ENCODE assay signal across 15 cellular contexts in genomic region chr17:83062818-83063671, GRCh38. TPM values are rescaled to one million over a fixed set of nuclear protein-coding genes. Genes with fewer than 3 reads are reported as not detected.
A peak's percentile ranks its signal among the peaks of the same experiment; 100 is the strongest.
DNase-seq lines count a peak whose midpoint lies in the region; ATAC-seq and TF ChIP-seq lines count a peak whose summit lies in the region.
"Had no signal": no experiment of that assay in that cellular context is flagged by ENCODE, and none has a peak within 500 bp of the region (broad histone marks: within the 10 kb centered on the region; RNA-seq: fewer than 3 reads in every experiment).

No MANE protein-coding gene starts in this region.

- peaks cover 3% of the 10 kb centered on the region for H3K4me1 Mint-ChIP-seq in activated T-cell treated with anti-CD3 and anti-CD28 coated beads, Interleukin-2, amount 50 U/mL, for 4 hours (ENCODE audit: low read depth)

- H3K4me2 ChIP-seq in mesenchymal stem cell (ENCODE audit: low read length, poor library complexity, severe bottlenecking), result no peak overlapping the region
- H3K4me2 ChIP-seq: PC-9 had no signal

- no peaks in the 10 kb centered on the region for H3K36me3 Mint-ChIP-seq in activated T-cell treated with anti-CD3 and anti-CD28 coated beads, Interleukin-2, amount 50 U/mL, for 4 hours (ENCODE audit: insufficient read depth)
- H3K36me3 Mint-ChIP-seq: naive thymus-derived CD8-positive, alpha-beta T cell had no signal

- H3K4me1 ChIP-seq in mesenchymal stem cell (ENCODE audit: control insufficient read depth, insufficient read depth, low read depth, low read length) (peaks cover 7% of the 10 kb centered on the region), thoracic aorta (ENCODE audit: control insufficient read depth in 1 of 2, low read depth in 2 of 2) (peaks cover 0 to 5% of the 10 kb centered on the region in 2 donors)

- no peak overlapping the region for H3K4ac ChIP-seq in mesenchymal stem cell (ENCODE audit: low read depth in 1 of 2, low read length in 2 of 2)

- WGBS in mesenchymal stem cell, result 90% methylated on average over 26 of the region's 30 CpGs

- H2BK12ac ChIP-seq in mesenchymal stem cell (ENCODE audit: low read length in 2 of 2), result no peak overlapping the region

- no peak overlapping the region for H3K9ac ChIP-seq in mesenchymal stem cell (ENCODE audit: low read length)

- no peak overlapping the region for H3K4me3 Mint-ChIP-seq in activated T-cell treated with anti-CD3 and anti-CD28 coated beads, Interleukin-2, amount 50 U/mL, for 4 hours
- H3K4me3 Mint-ChIP-seq: activated CD8-positive, alpha-beta T cell treated with anti-CD3 and anti-CD28 coated beads, Interleukin-2, amount 10 ng/mL, durations not matched to agents 7 days and 5 days; naive thymus-derived CD8-positive, alpha-beta T cell; T-helper 17 cell had no signal

- H2BK5ac ChIP-seq in mesenchymal stem cell (ENCODE audit: low read depth, low read length, poor library complexity, severe bottlenecking), result no peak overlapping the region

- H3K79me1 ChIP-seq in mesenchymal stem cell (replicated peaks; ENCODE audit: low read length, poor library complexity, severe bottlenecking), result no peaks in the 10 kb centered on the region

- H2AK5ac ChIP-seq in mesenchymal stem cell (ENCODE audit: low read length, severe bottlenecking), result no peak overlapping the region

- no peaks in the 10 kb centered on the region for H3K9me3 Mint-ChIP-seq in activated T-cell treated with anti-CD3 and anti-CD28 coated beads, Interleukin-2, amount 50 U/mL, for 4 hours
- H3K9me3 Mint-ChIP-seq: naive thymus-derived CD8-positive, alpha-beta T cell had no signal

- no peak overlapping the region for H3K23ac ChIP-seq in mesenchymal stem cell (ENCODE audit: low read length in 2 of 2)

- H3K27me3 Mint-ChIP-seq in activated T-cell treated with anti-CD3 and anti-CD28 coated beads, Interleukin-2, amount 50 U/mL, for 4 hours (ENCODE audit: low read depth), result no peaks in the 10 kb centered on the region
- H3K27me3 Mint-ChIP-seq: T-helper 17 cell had no signal

- peaks cover 11 to 20% of the 10 kb centered on the region in 2 experiments for H3K27me3 ChIP-seq in mesenchymal stem cell (ENCODE audit: control insufficient read depth in 1 of 2, insufficient read depth in 1 of 2, low read length in 2 of 2)
- no peaks in the 10 kb centered on the region for H3K27me3 ChIP-seq in thoracic aorta (replicated peaks; ENCODE audit: insufficient read depth)

- DNase-seq in activated effector memory CD4-positive, alpha-beta T cell treated with anti-CD3 and anti-CD28 coated beads, Interleukin-2, amount 50 U/mL, for 16 hours, result peak; percentile 50
- DNase-seq in activated effector memory CD4-positive, alpha-beta T cell treated with Interleukin-2 at 50 U/mL for 16 hours, result no peak
- DNase-seq in activated T-cell treated with anti-CD3 and anti-CD28 coated beads, Interleukin-2, amount 50 U/mL, for 4 hours, result peak; percentile 2
- DNase-seq in mesenchymal stem cell, result no peak
- DNase-seq in thoracic aorta (ENCODE audit: low spot score), result peak; percentile 1
- no peak for DNase-seq in SKM-1 treated with dmso at 0.1 percent for 144 hours (lab: John Stamatoyannopoulos, UW; ENCODE audit: unreplicated experiment)
- no peak for DNase-seq in DMS79 treated with DMSO at 0.1 percent for 48 hours (lab: John Stamatoyannopoulos, UW)
- DNase-seq: activated CD8-positive, alpha-beta T cell treated with anti-CD3 and anti-CD28 coated beads, Interleukin-2, amount 10 ng/mL, durations not matched to agents 7 days and 5 days; amniotic stem cell; foreskin melanocyte; NCI-H2227 treated with DMSO at 0.1 percent for 48 hours; PC-9 had no signal

- no peak overlapping the region for H4K8ac ChIP-seq in mesenchymal stem cell (ENCODE audit: low read length)

- H2BK120ac ChIP-seq in mesenchymal stem cell (ENCODE audit: low read depth, low read length), result no peak overlapping the region

- H3K18ac ChIP-seq in mesenchymal stem cell (ENCODE audit: low read depth in 1 of 2, low read length in 2 of 2), result no peak overlapping the region

- H3K36me3 ChIP-seq in mesenchymal stem cell (ENCODE audit: control insufficient read depth in 1 of 2, insufficient read depth in 2 of 2, low read depth in 1 of 2, low read length in 2 of 2) (no peaks in the 10 kb centered on the region), thoracic aorta (no peaks in the 10 kb centered on the region)

- H4K91ac ChIP-seq in mesenchymal stem cell (ENCODE audit: low read length), result peak overlapping the region; percentile 40

- no peak overlapping the region for H3K4me3 ChIP-seq in mesenchymal stem cell (ENCODE audit: insufficient read depth in 1 of 2, low read depth in 1 of 2, low read length in 2 of 2)
- H3K4me3 ChIP-seq in thoracic aorta, result no peak overlapping the region
- H3K4me3 ChIP-seq: PC-9 had no signal

- H3K27ac ChIP-seq in mesenchymal stem cell (ENCODE audit: low read length, poor library complexity, severe bottlenecking), result no peak overlapping the region
- no peak overlapping the region for H3K27ac ChIP-seq in thoracic aorta
- H3K27ac ChIP-seq: PC-9 had no signal

- no peak overlapping the region for H2BK15ac ChIP-seq in mesenchymal stem cell (ENCODE audit: low read depth, poor library complexity, severe bottlenecking)

- H3K9me3 ChIP-seq in mesenchymal stem cell (ENCODE audit: control insufficient read depth, low read length), result no peaks in the 10 kb centered on the region
- H3K9me3 ChIP-seq in thoracic aorta, result no peaks in the 10 kb centered on the region

- no peak overlapping the region for H2AFZ ChIP-seq in mesenchymal stem cell (ENCODE audit: low read depth, low read length)
- H2AFZ ChIP-seq: PC-9 had no signal

- TF ChIP-seq CTCF in thoracic aorta (IDR thresholded peaks at IDR 0.05), result no peak

- H3K14ac ChIP-seq in mesenchymal stem cell (ENCODE audit: low read length in 2 of 2), result no peak overlapping the region

- ATAC-seq in activated T-cell treated with anti-CD3 and anti-CD28 coated beads, Interleukin-2, amount 50 U/mL, for 4 hours, result no peak
- ATAC-seq in thoracic aorta (ENCODE audit: insufficient number of reproducible peaks, low FRiP score, low read depth) (no peak), GM18511 (IDR thresholded peaks at IDR 0.05; ENCODE audit: unreplicated experiment) (no peak)
- ATAC-seq: activated CD8-positive, alpha-beta T cell treated with anti-CD3 and anti-CD28 coated beads, Interleukin-2, amount 10 ng/mL, durations not matched to agents 7 days and 5 days; naive thymus-derived CD8-positive, alpha-beta T cell; T-helper 17 cell had no signal

RNA-seq across cellular contexts. Expression of gene METRNL, which starts 16.4 kb away (rescaled TPM):
- 10 to 100 TPM; 12.1 to 26.2 (median 23.1) TPM for total RNA-seq in activated T-cell treated with anti-CD3 and anti-CD28 coated beads, Interleukin-2, amount 50 U/mL, for 4 hours
- 15.1 TPM for polyA plus RNA-seq in mesenchymal stem cell (2013, experiment 1 of 2)
- polyA plus RNA-seq in mesenchymal stem cell (2013, experiment 2 of 2), result 14.1 TPM
- total RNA-seq in thoracic aorta, result 100 to 1,000 TPM; 141 to 180 TPM

Comparison
In these comparisons a context has a peak if more than half of its experiments do, and no peak if none do; other contexts are left out.
1. DNase-seq: peak in activated effector memory CD4-positive, alpha-beta T cell treated with anti-CD3 and anti-CD28 coated beads, Interleukin-2, amount 50 U/mL, for 16 hours (single experiment), activated T-cell treated with anti-CD3 and anti-CD28 coated beads, Interleukin-2, amount 50 U/mL, for 4 hours (single experiment) and thoracic aorta (single experiment); none in activated effector memory CD4-positive, alpha-beta T cell treated with Interleukin-2 at 50 U/mL for 16 hours (single experiment), mesenchymal stem cell (single experiment), SKM-1 treated with dmso at 0.1 percent for 144 hours (single experiment) and DMS79 treated with DMSO at 0.1 percent for 48 hours (single experiment).
2. RNA of gene METRNL, which starts 16.4 kb away (total RNA-seq): 141 to 180 TPM in thoracic aorta; 12.1 to 26.2 TPM in activated T-cell treated with anti-CD3 and anti-CD28 coated beads, Interleukin-2, amount 50 U/mL, for 4 hours; every median in the first group is over 4 times any median in the second.